8 cellular contexts compared by ENCODE assay signal in genomic region chr15:73697033-73697467, GRCh38. TPM values are rescaled to one million over a fixed set of nuclear protein-coding genes. Genes with fewer than 3 reads are reported as not detected.
DNase-seq lines count a peak whose midpoint lies in the region; ATAC-seq and TF ChIP-seq lines count a peak whose summit lies in the region.

No MANE protein-coding gene starts in this region.

- H3K9me3 Mint-ChIP-seq in T-helper 1 cell treated with Interleukin-12 subunit alpha and Interleukin-12 subunit beta and Interleukin-4 antibody, amounts not matched to agents 30 μg/mL and 1 μg/mL, for 36 hours, result no peaks in the 10 kb centered on the region

- TF ChIP-seq CTCF in retinal pigment epithelial cell (conservative IDR thresholded peaks at IDR 0.05; ENCODE audit: low read depth, low read length), result no peak

- ATAC-seq in GM19463 (IDR thresholded peaks at IDR 0.05; ENCODE audit: unreplicated experiment) (peak; percentile 89), left ventricle myocardium superior (peak; percentile 92), aorta (ENCODE audit: low FRiP score) (peak; percentile 89)

- 3 to 6% methylated on average over 9 of the region's 9 CpGs for WGBS in aorta, 2 donors

- intact Hi-C loops in left ventricle myocardium superior (cut with micrococcal nuclease) (no loop called here), aorta (cut with DNase I) (loop anchor here in 1 of 2 donors (2.0 to 10.0 kb wide), 3 partner anchors 14 to 412 kb away; no protein-coding TSS in a partner anchor)

- H3K36me3 Mint-ChIP-seq in T-helper 1 cell treated with Interleukin-12 subunit alpha and Interleukin-12 subunit beta and Interleukin-4 antibody, amounts not matched to agents 30 μg/mL and 1 μg/mL, for 36 hours (ENCODE audit: low read depth), result no peaks in the 10 kb centered on the region

- DNase-seq in Ammon's horn (ENCODE audit: low spot score) (peak; percentile 86), adipocyte (ENCODE audit: low read depth) (peak; percentile 76), left ventricle myocardium superior (peak; percentile 87), retinal pigment epithelial cell (ENCODE audit: low read depth) (peak; percentile 76), aorta (peak; percentile 88 to 94)
- DNase-seq in Jurkat, Clone E6-1 (ENCODE audit: low read depth, low spot score), result peak; percentile 97

- H3K4me1 ChIP-seq in adipocyte (ENCODE audit: control insufficient read depth, insufficient read depth, low read length), result peaks cover 51% of the 10 kb centered on the region
- H3K4me1 ChIP-seq in aorta (ENCODE audit: control insufficient read depth in 1 of 2, insufficient read depth in 2 of 2, low read length in 2 of 2), result peaks cover 3 to 4% of the 10 kb centered on the region in 2 donors

- H3K9ac ChIP-seq in adipocyte (ENCODE audit: low read length), result peak overlapping the region; percentile 17

- H3K27me3 ChIP-seq in adipocyte (replicated peaks; ENCODE audit: control insufficient read depth, insufficient read depth, low read length) (no peaks in the 10 kb centered on the region), aorta (ENCODE audit: control insufficient read depth in 1 of 2, insufficient read depth in 2 of 2, low read length in 1 of 2) (no peaks in the 10 kb centered on the region)

- peaks cover 51% of the 10 kb centered on the region for H3K4me1 Mint-ChIP-seq in T-helper 1 cell treated with Interleukin-12 subunit alpha and Interleukin-12 subunit beta and Interleukin-4 antibody, amounts not matched to agents 30 μg/mL and 1 μg/mL, for 36 hours (ENCODE audit: low read depth)

- H3K9me3 ChIP-seq in adipocyte (ENCODE audit: control insufficient read depth, low read length) (no peaks in the 10 kb centered on the region), aorta (ENCODE audit: control insufficient read depth, low read length) (no peaks in the 10 kb centered on the region)

- H3K36me3 ChIP-seq in adipocyte (ENCODE audit: control insufficient read depth, insufficient read depth, low read length, severe bottlenecking), result peaks cover 33% of the 10 kb centered on the region
- H3K36me3 ChIP-seq in aorta (ENCODE audit: control insufficient read depth in 1 of 2, insufficient read depth in 2 of 2, low read length in 1 of 2), result peaks cover 0 to 2% of the 10 kb centered on the region in 2 donors

- H3K27ac ChIP-seq in aorta (ENCODE audit: low read depth in 1 of 2, low read length in 2 of 2), result no peak overlapping the region

- H3K27me3 Mint-ChIP-seq in T-helper 1 cell treated with Interleukin-12 subunit alpha and Interleukin-12 subunit beta and Interleukin-4 antibody, amounts not matched to agents 30 μg/mL and 1 μg/mL, for 36 hours (ENCODE audit: low read depth), result peaks cover 67% of the 10 kb centered on the region

- peak overlapping the region; percentile 56 for H3K4me3 Mint-ChIP-seq in T-helper 1 cell treated with Interleukin-12 subunit alpha and Interleukin-12 subunit beta and Interleukin-4 antibody, amounts not matched to agents 30 μg/mL and 1 μg/mL, for 36 hours

- H3K4me3 ChIP-seq in Jurkat, Clone E6-1 (ENCODE audit: low read length), result no peak overlapping the region
- no peak overlapping the region for H3K4me3 ChIP-seq in adipocyte (ENCODE audit: low read length)
- no peak overlapping the region for H3K4me3 ChIP-seq in retinal pigment epithelial cell (ENCODE audit: low read length)
- H3K4me3 ChIP-seq in aorta (ENCODE audit: low read length in 2 of 2), result no peak overlapping the region

- H3K27ac Mint-ChIP-seq in T-helper 1 cell treated with Interleukin-12 subunit alpha and Interleukin-12 subunit beta and Interleukin-4 antibody, amounts not matched to agents 30 μg/mL and 1 μg/mL, for 36 hours, result peak overlapping the region; percentile 72

RNA-seq across cellular contexts. Expression of gene CD276, which starts 12.9 kb away (rescaled TPM):
- polyA plus RNA-seq in Jurkat, Clone E6-1 (2012; ENCODE audit: insufficient read depth, insufficient read length), result not detected
- total RNA-seq in left ventricle myocardium superior (39.0 TPM), aorta (10 to 100 TPM; 65.2 to 67.9 TPM)
- 10 to 100 TPM; 27.7 to 52.9 TPM for polyA plus RNA-seq in aorta

RNA-seq across cellular contexts. Expression of gene INSYN1, which starts 56.1 kb away (rescaled TPM):
- polyA plus RNA-seq in Jurkat, Clone E6-1 (2012; ENCODE audit: insufficient read depth, insufficient read length), result not detected
- total RNA-seq in left ventricle myocardium superior (168 TPM), aorta (10 to 100 TPM in 1 of 2 donors, 1 to 10 TPM in 1; 4.8 to 12.7 TPM)
- 1 to 10 TPM; 3.4 to 5.6 TPM for polyA plus RNA-seq in aorta

Comparison
In these comparisons a context has a peak if more than half of its experiments do, and no peak if none do; other contexts are left out.
1. RNA of gene INSYN1, which starts 56.1 kb away (total RNA-seq): 168 TPM in left ventricle myocardium superior (single experiment); 4.8 to 12.7 TPM in aorta; every median in the first group is over 10 times any median in the second.
2. Peak in every context shown above with its lines, with median percentiles within 50 percentile points of each other: DNase-seq and ATAC-seq.